In the genomic region with DNA sequence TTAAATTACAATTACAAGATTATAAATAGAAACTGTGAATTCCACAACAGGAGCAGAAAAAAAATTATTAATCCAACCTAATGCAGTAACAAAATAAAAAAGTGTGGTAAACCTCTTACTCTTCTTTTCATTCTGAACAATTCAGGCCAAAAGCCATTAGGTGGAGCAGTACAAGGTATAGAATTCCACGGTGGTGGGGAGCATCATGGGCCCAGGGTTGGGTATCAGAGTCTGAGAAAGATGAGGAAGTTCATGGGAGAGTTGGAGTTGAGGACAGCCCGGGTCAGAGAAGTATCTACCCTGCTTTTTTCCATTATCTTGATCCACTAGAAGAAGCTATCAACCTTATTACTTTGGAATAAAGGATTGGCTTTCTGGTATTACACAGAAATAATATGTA, we compare ENCODE assay signal across 36 cellular contexts.
"Had no signal": no experiment of that assay in that cellular context is flagged by ENCODE, and none has a peak within 500 bp of the region (broad histone marks: within the 10 kb centered on the region; RNA-seq: fewer than 3 reads in every experiment).

No MANE protein-coding gene starts in this region.

- H3K36me3 Mint-ChIP-seq: activated CD8-positive, alpha-beta memory T cell treated with anti-CD3 and anti-CD28 coated beads, Interleukin-2, amount 10 ng/mL, durations not matched to agents 7 days and 5 days; activated naive CD4-positive, alpha-beta T cell treated with anti-CD3 and anti-CD28 coated beads, Interleukin-2, amount 10 ng/mL, durations not matched to agents 7 days and 5 days; activated naive CD4-positive, alpha-beta T cell treated with anti-CD3 and anti-CD28 coated beads, Interleukin-2, amount 50 U/mL, for 24 hours; activated naive CD8-positive, alpha-beta T cell; activated naive CD8-positive, alpha-beta T cell treated with anti-CD3 and anti-CD28 coated beads, Interleukin-2, amount 10 ng/mL, durations not matched to agents 7 days and 5 days; brain had no signal

- H3K36me3 ChIP-seq: ascending aorta, cardiac muscle cell had no signal

- ATAC-seq: activated CD4-positive, alpha-beta T cell treated with anti-CD3 and anti-CD28 coated beads for 36 hours; activated CD4-positive, CD25-positive, alpha-beta regulatory T cell treated with anti-CD3 and anti-CD28 coated beads, Interleukin-2, amount 50 U/mL, for 24 hours; activated CD8-positive, alpha-beta memory T cell treated with anti-CD3 and anti-CD28 coated beads, Interleukin-2, amount 10 ng/mL, durations not matched to agents 7 days and 5 days; activated CD8-positive, alpha-beta T cell treated with anti-CD3 and anti-CD28 coated beads, Interleukin-2, amount 10 ng/mL, durations not matched to agents 7 days and 5 days; activated naive CD8-positive, alpha-beta T cell treated with anti-CD3 and anti-CD28 coated beads, Interleukin-2, amount 50 U/mL, for 24 hours had no signal

- H3K27me3 ChIP-seq: ascending aorta, cardiac muscle cell had no signal

- H3K27ac ChIP-seq: ascending aorta, cardiac muscle cell, VCaP had no signal

- H3K4me3 ChIP-seq: ascending aorta, cardiac muscle cell had no signal

- DNase-seq: activated CD4-positive, alpha-beta memory T cell treated with anti-CD3 and anti-CD28 coated beads, Interleukin-2, amount 10 ng/mL, durations not matched to agents 7 days and 5 days; activated CD4-positive, alpha-beta T cell treated with anti-CD3 and anti-CD28 coated beads for 1 hour; activated CD4-positive, alpha-beta T cell treated with anti-CD3 and anti-CD28 coated beads for 36 hours; activated CD4-positive, alpha-beta T cell treated with anti-CD3 and anti-CD28 coated beads for 48 hours; activated CD4-positive, alpha-beta T cell treated with anti-CD3 and anti-CD28 coated beads, Interleukin-2, amount 10 ng/mL, durations not matched to agents 7 days and 5 days; activated CD4-positive, alpha-beta T cell treated with anti-CD3 and anti-CD28 coated beads, Interleukin-2, amount 50 U/mL, for 48 hours; activated CD4-positive, CD25-positive, alpha-beta regulatory T cell; activated CD8-positive, alpha-beta memory T cell treated with anti-CD3 and anti-CD28 coated beads for 24 hours; activated CD8-positive, alpha-beta memory T cell treated with anti-CD3 and anti-CD28 coated beads, Interleukin-2, amount 10 ng/mL, durations not matched to agents 7 days and 5 days; activated CD8-positive, alpha-beta memory T cell treated with anti-CD3 and anti-CD28 coated beads, Interleukin-2, amount 50 U/mL, for 48 hours; activated CD8-positive, alpha-beta T cell treated with anti-CD3 and anti-CD28 coated beads, Interleukin-2, amount 10 ng/mL, durations not matched to agents 7 days and 5 days; activated effector memory CD4-positive, alpha-beta T cell treated with Interleukin-2 at 50 U/mL for 16 hours; activated gamma-delta T cell; activated naive CD4-positive, alpha-beta T cell treated with anti-CD3 and anti-CD28 coated beads, Interleukin-2, amount 10 ng/mL, durations not matched to agents 7 days and 5 days; activated naive CD4-positive, alpha-beta T cell treated with Interleukin-2 at 50 U/mL for 16 hours; activated naive CD8-positive, alpha-beta T cell treated with anti-CD3 and anti-CD28 coated beads, Interleukin-2, amount 10 ng/mL, durations not matched to agents 7 days and 5 days; activated naive CD8-positive, alpha-beta T cell treated with anti-CD3 and anti-CD28 coated beads, Interleukin-2, amount 50 U/mL, for 24 hours; activated T-cell treated with anti-CD3 and anti-CD28 coated beads, Interleukin-2, amount 50 U/mL, for 24 hours; activated T-cell treated with anti-CD3 and anti-CD28 coated beads, Interleukin-2, amount 50 U/mL, for 48 hours; amygdala; anterior cingulate cortex; caudate nucleus; cerebellar nuclear complex; T-helper 2 cell; T-helper 9 cell had no signal

- H3K4me3 Mint-ChIP-seq: activated CD4-positive, alpha-beta memory T cell treated with anti-CD3 and anti-CD28 coated beads, Interleukin-2, amount 10 ng/mL, durations not matched to agents 7 days and 5 days; activated CD4-positive, alpha-beta T cell treated with anti-CD3 and anti-CD28 coated beads for 36 hours; activated CD4-positive, alpha-beta T cell treated with anti-CD3 and anti-CD28 coated beads, Interleukin-2, amount 10 ng/mL, durations not matched to agents 7 days and 5 days; activated CD8-positive, alpha-beta memory T cell treated with anti-CD3 and anti-CD28 coated beads, Interleukin-2, amount 10 ng/mL, durations not matched to agents 7 days and 5 days; activated CD8-positive, alpha-beta T cell treated with anti-CD3 and anti-CD28 coated beads, Interleukin-2, amount 10 ng/mL, durations not matched to agents 7 days and 5 days; activated naive CD4-positive, alpha-beta T cell treated with anti-CD3 and anti-CD28 coated beads, Interleukin-2, amount 10 ng/mL, durations not matched to agents 7 days and 5 days; activated naive CD4-positive, alpha-beta T cell treated with anti-CD3 and anti-CD28 coated beads, Interleukin-2, amount 50 U/mL, for 24 hours; activated naive CD8-positive, alpha-beta T cell; activated naive CD8-positive, alpha-beta T cell treated with anti-CD3 and anti-CD28 coated beads, Interleukin-2, amount 10 ng/mL, durations not matched to agents 7 days and 5 days; activated naive CD8-positive, alpha-beta T cell treated with anti-CD3 and anti-CD28 coated beads, Interleukin-2, amount 50 U/mL, for 24 hours; activated T-cell treated with anti-CD3 and anti-CD28 coated beads, Interleukin-2, amount 50 U/mL, for 24 hours; brain; central memory CD8-positive, alpha-beta T cell; T-helper 1 cell treated with Interleukin-12 subunit alpha and Interleukin-12 subunit beta and Interleukin-4 antibody, amounts not matched to agents 30 μg/mL and 1 μg/mL, for 36 hours; T-helper 2 cell treated with Interferon-gamma antibody and Interleukin-4, amounts not matched to agents 5 μg/mL and 100 μg/mL, for 36 hours had no signal

- H3K4me1 ChIP-seq: ascending aorta had no signal

- H3K27ac Mint-ChIP-seq: activated CD4-positive, alpha-beta memory T cell treated with anti-CD3 and anti-CD28 coated beads, Interleukin-2, amount 10 ng/mL, durations not matched to agents 7 days and 5 days; activated CD4-positive, alpha-beta T cell treated with anti-CD3 and anti-CD28 coated beads for 36 hours; activated CD4-positive, alpha-beta T cell treated with anti-CD3 and anti-CD28 coated beads, Interleukin-2, amount 10 ng/mL, durations not matched to agents 7 days and 5 days; activated CD8-positive, alpha-beta memory T cell treated with anti-CD3 and anti-CD28 coated beads, Interleukin-2, amount 10 ng/mL, durations not matched to agents 7 days and 5 days; activated CD8-positive, alpha-beta T cell treated with anti-CD3 and anti-CD28 coated beads, Interleukin-2, amount 10 ng/mL, durations not matched to agents 7 days and 5 days; activated naive CD4-positive, alpha-beta T cell treated with anti-CD3 and anti-CD28 coated beads, Interleukin-2, amount 10 ng/mL, durations not matched to agents 7 days and 5 days; activated naive CD4-positive, alpha-beta T cell treated with anti-CD3 and anti-CD28 coated beads, Interleukin-2, amount 50 U/mL, for 24 hours; activated naive CD8-positive, alpha-beta T cell; activated naive CD8-positive, alpha-beta T cell treated with anti-CD3 and anti-CD28 coated beads, Interleukin-2, amount 10 ng/mL, durations not matched to agents 7 days and 5 days; activated naive CD8-positive, alpha-beta T cell treated with anti-CD3 and anti-CD28 coated beads, Interleukin-2, amount 50 U/mL, for 24 hours; activated T-cell treated with anti-CD3 and anti-CD28 coated beads, Interleukin-2, amount 50 U/mL, for 24 hours; activated T-helper 2 cell treated with anti-CD3 and anti-CD28 coated beads, Interferon-gamma antibody, Interleukin-2, Interleukin-4, amounts not matched to agents 10 μg/mL and 5 μg/mL and 100 μg/mL, durations not matched to agents 14 hours and 24 hours and 36 hours; brain; T-helper 1 cell treated with Interleukin-12 subunit alpha and Interleukin-12 subunit beta and Interleukin-4 antibody, amounts not matched to agents 30 μg/mL and 1 μg/mL, for 36 hours; T-helper 2 cell treated with Interferon-gamma antibody and Interleukin-4, amounts not matched to agents 5 μg/mL and 100 μg/mL, for 36 hours had no signal

- H3K4me1 Mint-ChIP-seq: activated CD4-positive, alpha-beta memory T cell treated with anti-CD3 and anti-CD28 coated beads, Interleukin-2, amount 10 ng/mL, durations not matched to agents 7 days and 5 days; activated CD4-positive, alpha-beta T cell treated with anti-CD3 and anti-CD28 coated beads for 36 hours; activated CD4-positive, alpha-beta T cell treated with anti-CD3 and anti-CD28 coated beads, Interleukin-2, amount 10 ng/mL, durations not matched to agents 7 days and 5 days; activated CD8-positive, alpha-beta memory T cell treated with anti-CD3 and anti-CD28 coated beads, Interleukin-2, amount 10 ng/mL, durations not matched to agents 7 days and 5 days; activated naive CD4-positive, alpha-beta T cell treated with anti-CD3 and anti-CD28 coated beads, Interleukin-2, amount 10 ng/mL, durations not matched to agents 7 days and 5 days; activated naive CD4-positive, alpha-beta T cell treated with anti-CD3 and anti-CD28 coated beads, Interleukin-2, amount 50 U/mL, for 24 hours; activated naive CD8-positive, alpha-beta T cell treated with anti-CD3 and anti-CD28 coated beads, Interleukin-2, amount 10 ng/mL, durations not matched to agents 7 days and 5 days; activated naive CD8-positive, alpha-beta T cell treated with anti-CD3 and anti-CD28 coated beads, Interleukin-2, amount 50 U/mL, for 24 hours; brain; central memory CD8-positive, alpha-beta T cell had no signal

- H3K27me3 Mint-ChIP-seq: activated CD4-positive, alpha-beta memory T cell treated with anti-CD3 and anti-CD28 coated beads, Interleukin-2, amount 10 ng/mL, durations not matched to agents 7 days and 5 days; activated CD4-positive, alpha-beta T cell treated with anti-CD3 and anti-CD28 coated beads for 36 hours; activated CD4-positive, alpha-beta T cell treated with anti-CD3 and anti-CD28 coated beads, Interleukin-2, amount 10 ng/mL, durations not matched to agents 7 days and 5 days; activated CD8-positive, alpha-beta memory T cell treated with anti-CD3 and anti-CD28 coated beads, Interleukin-2, amount 10 ng/mL, durations not matched to agents 7 days and 5 days; activated naive CD4-positive, alpha-beta T cell treated with anti-CD3 and anti-CD28 coated beads, Interleukin-2, amount 10 ng/mL, durations not matched to agents 7 days and 5 days; activated naive CD4-positive, alpha-beta T cell treated with anti-CD3 and anti-CD28 coated beads, Interleukin-2, amount 50 U/mL, for 24 hours; activated naive CD8-positive, alpha-beta T cell; activated naive CD8-positive, alpha-beta T cell treated with anti-CD3 and anti-CD28 coated beads, Interleukin-2, amount 10 ng/mL, durations not matched to agents 7 days and 5 days; activated naive CD8-positive, alpha-beta T cell treated with anti-CD3 and anti-CD28 coated beads, Interleukin-2, amount 50 U/mL, for 24 hours; activated T-cell treated with anti-CD3 and anti-CD28 coated beads, Interleukin-2, amount 50 U/mL, for 24 hours; central memory CD8-positive, alpha-beta T cell had no signal
